25 cellular contexts compared by ENCODE assay signal in genomic region chr11:75480890-75481190, GRCh38. TPM values are rescaled to one million over a fixed set of nuclear protein-coding genes. Genes with fewer than 3 reads are reported as not detected.
DNase-seq lines count a peak whose midpoint lies in the region; TF ChIP-seq lines count a peak whose summit lies in the region.
"Had no signal": no experiment of that assay in that cellular context is flagged by ENCODE, and none has a peak within 500 bp of the region (broad histone marks: within the 10 kb centered on the region; RNA-seq: fewer than 3 reads in every experiment).

No MANE protein-coding gene starts in this region.

- peaks cover 7 to 16% (median 13%) of the 10 kb centered on the region in 3 donors for H3K4me1 Mint-ChIP-seq in CD8-positive, alpha-beta memory T cell

- H3K9ac ChIP-seq in Karpas-422 (ENCODE audit: low read length), result peak overlapping the region; percentile 61
- H3K9ac ChIP-seq: BLaER1 treated with 17β-estradiol and CSF1 and Interleukin-3, amounts not matched to agents 10 nM and 100 nM had no signal

- H3K9me3 Mint-ChIP-seq in CD8-positive, alpha-beta memory T cell, result no peaks in the 10 kb centered on the region
- H3K9me3 Mint-ChIP-seq: CD4-positive, alpha-beta T cell; IgD-negative memory B cell had no signal

- no peaks in the 10 kb centered on the region for H3K9me3 ChIP-seq in CD8-positive, alpha-beta memory T cell (ENCODE audit: low read length)
- H3K9me3 ChIP-seq in Karpas-422 (ENCODE audit: low read length) (no peaks in the 10 kb centered on the region), osteoblast (ENCODE audit: low read depth, low read length) (no peaks in the 10 kb centered on the region), vagina (no peaks in the 10 kb centered on the region)
- H3K9me3 ChIP-seq: A549; BLaER1 treated with 17β-estradiol and CSF1 and Interleukin-3, amounts not matched to agents 10 nM and 100 nM had no signal

- no peaks in the 10 kb centered on the region for H3K9me2 ChIP-seq in Karpas-422 (replicated peaks; ENCODE audit: insufficient read depth, low read length)

- H4K20me1 ChIP-seq in Karpas-422 (ENCODE audit: insufficient read depth, low read depth, low read length), result no peaks in the 10 kb centered on the region
- no peaks in the 10 kb centered on the region for H4K20me1 ChIP-seq in osteoblast (ENCODE audit: insufficient read depth, low read length)

- H3K27ac Mint-ChIP-seq in CD8-positive, alpha-beta memory T cell, result no peak overlapping the region
- H3K27ac Mint-ChIP-seq: CD4-positive, alpha-beta T cell had no signal

- no peak for DNase-seq in CD8-positive, alpha-beta memory T cell
- DNase-seq in Karpas-422 (no peak), cerebellum (ENCODE audit: low spot score) (peak; percentile 51), osteoblast (ENCODE audit: insufficient read length, low spot score, missing footprints) (peak; percentile 18), posterior vena cava (ENCODE audit: low spot score) (no peak), vagina (ENCODE audit: extremely low spot score in 2 of 2) (no peak), GM19240 (ENCODE audit: insufficient read length, low spot score) (no peak)
- DNase-seq: AML-193; CD4-positive, alpha-beta T cell; COR-L47; DMS79; EL; GF-D8; NCI-H1092; NCI-H1417 treated with DMSO at 0.1 percent for 48 hours; NCI-H187 treated with DMSO at 0.1 percent for 48 hours; NCI-H2171 treated with DMSO at 0.1 percent for 48 hours; NCI-H526; SHP77 had no signal

- no peak overlapping the region for H2AFZ ChIP-seq in Karpas-422 (ENCODE audit: low read length)
- H2AFZ ChIP-seq in osteoblast (ENCODE audit: low read length), result no peak overlapping the region

- peaks cover 7% of the 10 kb centered on the region for H3K4me1 ChIP-seq in CD8-positive, alpha-beta memory T cell (ENCODE audit: insufficient read depth, low read length)
- H3K4me1 ChIP-seq in Karpas-422 (ENCODE audit: low read length) (peaks cover 97% of the 10 kb centered on the region), osteoblast (ENCODE audit: insufficient read depth, low read length) (peaks cover 3% of the 10 kb centered on the region), vagina (peaks cover 6% of the 10 kb centered on the region)

- H3K4me3 ChIP-seq in CD8-positive, alpha-beta memory T cell (ENCODE audit: low read length), result no peak overlapping the region
- H3K4me3 ChIP-seq in Karpas-422 (ENCODE audit: low read length) (peak overlapping the region; percentile 27; the same call in 1 of the 2 replicates), osteoblast (ENCODE audit: insufficient read depth, low read length) (no peak overlapping the region), vagina (no peak overlapping the region)
- H3K4me3 ChIP-seq: A549; BLaER1 treated with 17β-estradiol and CSF1 and Interleukin-3, amounts not matched to agents 10 nM and 100 nM had no signal

- peak overlapping the region; percentile 29 for H3K27ac ChIP-seq in CD8-positive, alpha-beta memory T cell (ENCODE audit: low read depth, low read length)
- H3K27ac ChIP-seq in Karpas-422 (ENCODE audit: low read length) (peak overlapping the region; percentile 93), osteoblast (ENCODE audit: low read depth, low read length) (no peak overlapping the region), vagina (no peak overlapping the region)
- H3K27ac ChIP-seq: A549, HL-60, RWPE1 had no signal

- TF ChIP-seq CTCF in osteoblast (IDR thresholded peaks at IDR 0.05; ENCODE audit: extremely low read depth, low read depth, low read length), result no peak
- TF ChIP-seq CTCF in vagina (IDR thresholded peaks at IDR 0.05), result no peak

- no peaks in the 10 kb centered on the region for H3K36me3 ChIP-seq in CD8-positive, alpha-beta memory T cell (ENCODE audit: insufficient read depth, low read length)
- H3K36me3 ChIP-seq in Karpas-422 (ENCODE audit: insufficient read depth, low read length), result peaks cover 12% of the 10 kb centered on the region; the same call in 1 of the 2 replicates
- H3K36me3 ChIP-seq in osteoblast (ENCODE audit: insufficient read depth, low read length), result no peaks in the 10 kb centered on the region
- H3K36me3 ChIP-seq in vagina, result no peaks in the 10 kb centered on the region
- H3K36me3 ChIP-seq: BLaER1 treated with 17β-estradiol and CSF1 and Interleukin-3, amounts not matched to agents 10 nM and 100 nM had no signal

- no peak overlapping the region for H3K4me3 Mint-ChIP-seq in CD8-positive, alpha-beta memory T cell
- H3K4me3 Mint-ChIP-seq: CD4-positive, alpha-beta T cell; IgD-negative memory B cell had no signal

- H3K79me2 ChIP-seq in Karpas-422 (ENCODE audit: low read length) (peaks cover 64% of the 10 kb centered on the region), osteoblast (ENCODE audit: insufficient read depth, low read length) (no peaks in the 10 kb centered on the region)

- CTCF ChIA-PET in CD8-positive, alpha-beta memory T cell (lab: Charles Lee), result no interaction called here

- no peaks in the 10 kb centered on the region for H3K36me3 Mint-ChIP-seq in CD8-positive, alpha-beta memory T cell

- intact Hi-C loops in posterior vena cava (cut with DNase I) (no loop called here), vagina (cut with DNase I) (no loop called here)

- no peaks in the 10 kb centered on the region for H3K27me3 ChIP-seq in CD8-positive, alpha-beta memory T cell (ENCODE audit: insufficient read depth, low read length, poor library complexity, severe bottlenecking)
- H3K27me3 ChIP-seq in Karpas-422 (ENCODE audit: low read length), result no peaks in the 10 kb centered on the region
- no peaks in the 10 kb centered on the region for H3K27me3 ChIP-seq in osteoblast (ENCODE audit: insufficient read depth, low read length)
- H3K27me3 ChIP-seq in vagina, result no peaks in the 10 kb centered on the region
- H3K27me3 ChIP-seq: BLaER1 treated with 17β-estradiol and CSF1 and Interleukin-3, amounts not matched to agents 10 nM and 100 nM had no signal

- POLR2A ChIA-PET in CD8-positive, alpha-beta memory T cell (lab: Charles Lee), result no interaction called here

- H3K4me2 ChIP-seq in Karpas-422 (ENCODE audit: low read depth, low read length, poor library complexity, severe bottlenecking) (peak overlapping the region; percentile 52), osteoblast (ENCODE audit: insufficient read depth, low read length) (no peak overlapping the region)
- H3K4me2 ChIP-seq: A549 had no signal

- no peak for TF ChIP-seq POLR2A in vagina (IDR thresholded peaks at IDR 0.05)

- H3K27me3 Mint-ChIP-seq in CD8-positive, alpha-beta memory T cell, result no peaks in the 10 kb centered on the region
- H3K27me3 Mint-ChIP-seq: CD4-positive, alpha-beta T cell; IgD-negative memory B cell had no signal

RNA-seq across cellular contexts. Expression of gene GDPD5, which starts 44.9 kb away (rescaled TPM):
- 1 to 10 TPM; 8.9 to 9.1 TPM for total RNA-seq in CD8-positive, alpha-beta memory T cell
- 10.4 TPM for polyA plus RNA-seq in CD8-positive, alpha-beta memory T cell
- 137 and 237 TPM in 2 replicates for total RNA-seq in Karpas-422 (2014; rRNA removed; shearing (Covaris generic); ENCODE audit: low replicate concordance)
- 30.2 TPM for total RNA-seq in cerebellum
- total RNA-seq in osteoblast, result 13.4 and 14.1 TPM in 2 replicates
- total RNA-seq in posterior vena cava, result 10 to 100 TPM; 30.1 to 37.5 TPM
- total RNA-seq in vagina, result 36.6 TPM

RNA-seq across cellular contexts. Expression of gene KLHL35, which starts 47.8 kb away (rescaled TPM):
- under 1 TPM; 0.44 to 0.83 TPM for total RNA-seq in CD8-positive, alpha-beta memory T cell
- polyA plus RNA-seq in CD8-positive, alpha-beta memory T cell, result 0.37 TPM
- 1.3 and 8.5 TPM in 2 replicates for total RNA-seq in Karpas-422 (2014; rRNA removed; shearing (Covaris generic); ENCODE audit: low replicate concordance)
- 17.0 TPM for total RNA-seq in cerebellum
- 2.4 and 4.3 TPM in 2 replicates for total RNA-seq in osteoblast
- total RNA-seq in posterior vena cava, result under 1 TPM; 0.67 to 0.79 TPM
- total RNA-seq in vagina, result not detected
- total RNA-seq: H4 had no signal

Comparison
In these comparisons a context has a peak if more than half of its experiments do, and no peak if none do; other contexts are left out.
1. DNase-seq: peak in cerebellum (single experiment) and osteoblast (single experiment); none in CD8-positive, alpha-beta memory T cell (0 of 5), Karpas-422 (single experiment), posterior vena cava (single experiment), vagina (0 of 2) and GM19240 (single experiment).
2. H3K27ac ChIP-seq: peak in CD8-positive, alpha-beta memory T cell (single experiment) and Karpas-422 (single experiment); none in osteoblast (single experiment) and vagina (single experiment).